ENCODE assay signal across 16 cellular contexts in the genomic region with DNA sequence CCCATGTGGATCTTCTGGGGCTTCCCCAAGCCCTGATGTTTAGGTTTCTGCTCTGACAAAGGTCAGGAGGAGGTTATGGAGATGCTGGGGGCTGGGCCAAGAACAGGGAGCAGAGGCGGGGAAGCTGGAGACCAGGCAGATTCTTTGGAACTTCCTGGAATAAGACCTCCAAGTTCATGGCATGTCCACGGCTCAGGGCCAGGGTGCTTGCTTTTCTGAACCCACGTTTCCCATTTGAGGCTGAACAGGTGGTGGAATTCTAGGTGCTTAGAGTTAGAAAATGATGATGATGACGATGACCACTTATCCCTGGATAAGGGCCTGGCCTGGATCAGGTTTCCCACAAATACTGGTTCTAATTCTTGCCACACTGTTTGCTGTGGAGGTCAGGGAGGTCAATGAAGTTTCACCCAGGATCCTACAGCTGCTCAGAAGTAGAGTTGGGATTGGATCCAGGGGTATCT. TPM values are rescaled to one million over a fixed set of nuclear protein-coding genes. Genes with fewer than 3 reads are reported as not detected.
DNase-seq lines count a peak whose midpoint lies in the region; ATAC-seq and TF ChIP-seq lines count a peak whose summit lies in the region.
"Had no signal": no experiment of that assay in that cellular context is flagged by ENCODE, and none has a peak within 500 bp of the region (broad histone marks: within the 10 kb centered on the region; RNA-seq: fewer than 3 reads in every experiment).

No MANE protein-coding gene starts in this region.

- H3K23ac ChIP-seq in trophoblast cell (ENCODE audit: low read length), result no peak overlapping the region

- H3K4me2 ChIP-seq in trophoblast cell (ENCODE audit: low read length), result no peak overlapping the region
- H3K4me2 ChIP-seq: GM23338 had no signal

- DNase-seq in NCI-H510A treated with DMSO at 0.1 percent for 48 hours (lab: John Stamatoyannopoulos, UW) (peak; percentile 13), NCI-H510A (lab: John Stamatoyannopoulos, UW) (no peak), mesenteric fat pad (ENCODE audit: low spot score) (peak; percentile 64), tibial artery (no peak), trophoblast cell (no peak)
- DNase-seq: CD8-positive, alpha-beta memory T cell; GF-D8; NCI-H187; NCI-H446; NCI-H774; PC-3 had no signal

- H3K27me3 ChIP-seq in tibial artery, result no peaks in the 10 kb centered on the region
- no peaks in the 10 kb centered on the region for H3K27me3 ChIP-seq in trophoblast cell (ENCODE audit: insufficient read depth, low read length)

- peaks cover 6% of the 10 kb centered on the region for H3K9me3 Mint-ChIP-seq in dendritic cell treated with granulocyte-macrophage colony-stimulating factor and Interleukin-4, amounts not matched to agents 40 ng/mL and 50 ng/mL, for 4 days
- H3K9me3 Mint-ChIP-seq: CD8-positive, alpha-beta memory T cell had no signal

- H2AK5ac ChIP-seq in trophoblast cell (ENCODE audit: low read length), result no peak overlapping the region

- H3K79me2 ChIP-seq in trophoblast cell (ENCODE audit: control insufficient read depth, insufficient read depth, low read length, poor library complexity), result no peaks in the 10 kb centered on the region

- no peak overlapping the region for H2BK5ac ChIP-seq in trophoblast cell (ENCODE audit: low read depth, low read length, poor library complexity)

- TF ChIP-seq CTCF in tibial artery (IDR thresholded peaks at IDR 0.05), result no peak

- no peak for ATAC-seq in GM21786 (IDR thresholded peaks at IDR 0.05; ENCODE audit: unreplicated experiment)
- ATAC-seq in GM18517 (IDR thresholded peaks at IDR 0.05; ENCODE audit: unreplicated experiment), result no peak
- ATAC-seq: GM23338, PC-3 had no signal

- H3K4me3 ChIP-seq in tibial artery, result no peak overlapping the region
- H3K4me3 ChIP-seq in trophoblast cell (ENCODE audit: low read depth, low read length), result no peak overlapping the region
- H3K4me3 ChIP-seq: GM23338 had no signal

- H3K27ac ChIP-seq in tibial artery (peak overlapping the region; percentile 83 to 88), trophoblast cell (ENCODE audit: low read depth, low read length) (no peak overlapping the region)
- H3K27ac ChIP-seq: HL-60 had no signal

- no peak overlapping the region for H3K14ac ChIP-seq in trophoblast cell (ENCODE audit: low read length)

- peak overlapping the region; percentile 16 for H3K27ac Mint-ChIP-seq in dendritic cell treated with granulocyte-macrophage colony-stimulating factor and Interleukin-4, amounts not matched to agents 40 ng/mL and 50 ng/mL, for 4 days
- H3K27ac Mint-ChIP-seq: CD8-positive, alpha-beta memory T cell; GM23338 had no signal

- no peak overlapping the region for H2AFZ ChIP-seq in trophoblast cell (ENCODE audit: insufficient read depth, low read length, poor library complexity)
- H2AFZ ChIP-seq: GM23338 had no signal

- H3K9me3 ChIP-seq in tibial artery, result no peaks in the 10 kb centered on the region
- no peaks in the 10 kb centered on the region for H3K9me3 ChIP-seq in trophoblast cell (ENCODE audit: insufficient read depth, low read depth, low read length)

- intact Hi-C loops in dendritic cell treated with granulocyte-macrophage colony-stimulating factor and Interleukin-4, amounts not matched to agents 40 ng/mL and 50 ng/mL, for 4 days (cut with micrococcal nuclease), result no loop called here
- intact Hi-C loops in tibial artery (cut with DNase I; ENCODE audit: low total_unique reads), result no loop called here

- H3K79me1 ChIP-seq in trophoblast cell (ENCODE audit: low read length), result peaks cover 40% of the 10 kb centered on the region

- H4K8ac ChIP-seq in trophoblast cell (ENCODE audit: low read depth, low read length), result no peak overlapping the region

- H3K4me1 Mint-ChIP-seq in dendritic cell treated with granulocyte-macrophage colony-stimulating factor and Interleukin-4, amounts not matched to agents 40 ng/mL and 50 ng/mL, for 4 days (ENCODE audit: low read depth), result peaks cover 77% of the 10 kb centered on the region
- H3K4me1 Mint-ChIP-seq: CD8-positive, alpha-beta memory T cell; GM23338 had no signal

- no peak overlapping the region for H2BK12ac ChIP-seq in trophoblast cell (ENCODE audit: low read length)

- H4K91ac ChIP-seq in trophoblast cell (ENCODE audit: low read depth, low read length), result no peak overlapping the region

- H3K9ac ChIP-seq in trophoblast cell (ENCODE audit: low read length), result no peak overlapping the region

- no peak overlapping the region for H3K4me3 Mint-ChIP-seq in dendritic cell treated with granulocyte-macrophage colony-stimulating factor and Interleukin-4, amounts not matched to agents 40 ng/mL and 50 ng/mL, for 4 days
- H3K4me3 Mint-ChIP-seq: CD8-positive, alpha-beta memory T cell; GM23338 had no signal

- H3K18ac ChIP-seq in trophoblast cell (ENCODE audit: low read length), result no peak overlapping the region

- H3K36me3 ChIP-seq in tibial artery, result no peaks in the 10 kb centered on the region
- H3K36me3 ChIP-seq in trophoblast cell (ENCODE audit: control insufficient read depth in 1 of 2, insufficient read depth in 2 of 2, low read length in 2 of 2), result no peaks in the 10 kb centered on the region

- H3K4me1 ChIP-seq in tibial artery (peaks cover 0 to 54% (median 38%) of the 10 kb centered on the region in 4 donors), trophoblast cell (ENCODE audit: control insufficient read depth in 1 of 2, insufficient read depth in 2 of 2, low read length in 2 of 2) (peaks cover 26 to 34% of the 10 kb centered on the region in 2 experiments)

- H4K12ac ChIP-seq in trophoblast cell (ENCODE audit: low read depth, low read length), result no peak overlapping the region

- peaks cover 5% of the 10 kb centered on the region for H3K27me3 Mint-ChIP-seq in dendritic cell treated with granulocyte-macrophage colony-stimulating factor and Interleukin-4, amounts not matched to agents 40 ng/mL and 50 ng/mL, for 4 days

- WGBS in trophoblast cell (ENCODE audit: extremely low coverage, insufficient coverage, insufficient read length), result no CpG with 5 or more reads among the region's 4 CpGs

- H3K4ac ChIP-seq in trophoblast cell (ENCODE audit: low read depth, low read length), result no peak overlapping the region

- no peaks in the 10 kb centered on the region for H3K36me3 Mint-ChIP-seq in dendritic cell treated with granulocyte-macrophage colony-stimulating factor and Interleukin-4, amounts not matched to agents 40 ng/mL and 50 ng/mL, for 4 days (ENCODE audit: low read depth)
- H3K36me3 Mint-ChIP-seq: CD8-positive, alpha-beta memory T cell had no signal

- H2BK120ac ChIP-seq in trophoblast cell (ENCODE audit: insufficient read depth, low read length, poor library complexity), result no peak overlapping the region

RNA-seq across cellular contexts. Expression of gene TGM2, which starts 30.0 kb away (rescaled TPM):
- total RNA-seq in mesenteric fat pad, result 131 TPM
- 330 and 332 TPM in 2 replicates for polyA plus RNA-seq in trophoblast cell (2013)
- total RNA-seq: CD8-positive, alpha-beta memory T cell had no signal
- polyA plus RNA-seq: CD8-positive, alpha-beta memory T cell had no signal

Comparison
In these comparisons a context has a peak if more than half of its experiments do, and no peak if none do; other contexts are left out.
1. DNase-seq: peak in NCI-H510A treated with DMSO at 0.1 percent for 48 hours (single experiment) and mesenteric fat pad (single experiment); none in NCI-H510A (single experiment), tibial artery (0 of 2) and trophoblast cell (0 of 2).